Comparison of ENCODE assay signal across 29 cellular contexts in genomic region chr15:48968066-48968465, GRCh38. TPM values are rescaled to one million over a fixed set of nuclear protein-coding genes. Genes with fewer than 3 reads are reported as not detected.
"Had no signal": no experiment of that assay in that cellular context is flagged by ENCODE, and none has a peak within 500 bp of the region (broad histone marks: within the 10 kb centered on the region; RNA-seq: fewer than 3 reads in every experiment).

No MANE protein-coding gene starts in this region.

- DNase-seq: dermis blood vessel endothelial cell; dorsolateral prefrontal cortex; effector CD4-positive, alpha-beta T cell; effector memory CD8-positive, alpha-beta T cell; endodermal cell; erythroblast; esophagus squamous epithelium; foreskin fibroblast; head of caudate nucleus; heart right ventricle; hippocampal formation; left cardiac atrium; left lung; left ventricle myocardium superior; lower lobe of right lung; mesenchymal stem cell; mucosa of descending colon; naive B cell; naive thymus-derived CD8-positive, alpha-beta T cell had no signal

- H3K27ac ChIP-seq: dorsolateral prefrontal cortex, epithelial cell of prostate, esophagus squamous epithelium, gastroesophageal sphincter, heart right ventricle, left lung, lower lobe of right lung had no signal

- FAIRE-seq: colon, endometrium, frontal cortex, islet of Langerhans, keratinocyte had no signal

- ATAC-seq: effector memory CD8-positive, alpha-beta T cell; esophagus mucosa; gastroesophageal sphincter; heart right ventricle; left cardiac atrium; left lung; left ventricle myocardium superior; lower lobe of right lung; mucosa of descending colon; naive thymus-derived CD8-positive, alpha-beta T cell had no signal

- H3K4me3 ChIP-seq: coronary artery, dorsolateral prefrontal cortex, esophagus squamous epithelium, gastroesophageal sphincter, heart right ventricle, left lung, lower lobe of right lung, mucosa of descending colon had no signal

- H3K9me3 ChIP-seq: esophagus squamous epithelium, gastroesophageal sphincter, heart right ventricle, left lung, lower lobe of right lung, mucosa of descending colon had no signal

- H3K27me3 ChIP-seq: dorsolateral prefrontal cortex, gastroesophageal sphincter had no signal

- H3K36me3 ChIP-seq: esophagus squamous epithelium, gastroesophageal sphincter, heart right ventricle, left lung, lower lobe of right lung had no signal

RNA-seq across cellular contexts. Expression of gene SHC4, which starts 4.3 kb away (rescaled TPM):
- total RNA-seq: esophagus mucosa; mesenteric fat pad; naive thymus-derived CD8-positive, alpha-beta T cell had no signal
- polyA plus RNA-seq: naive thymus-derived CD8-positive, alpha-beta T cell had no signal
